ENCODE assay signal across 15 cellular contexts in genomic region chr3:139830817-139831216, GRCh38.
DNase-seq lines count a peak whose midpoint lies in the region; ATAC-seq and TF ChIP-seq lines count a peak whose summit lies in the region.
"Had no signal": no experiment of that assay in that cellular context is flagged by ENCODE, and none has a peak within 500 bp of the region (broad histone marks: within the 10 kb centered on the region; RNA-seq: fewer than 3 reads in every experiment).

No MANE protein-coding gene starts in this region.

- WGBS in esophagus muscularis mucosa, result 44% methylated on average over 9 of the region's 11 CpGs

- ATAC-seq in left lobe of liver, result peak; percentile 75
- ATAC-seq: effector memory CD8-positive, alpha-beta T cell; foreskin keratinocyte; naive thymus-derived CD8-positive, alpha-beta T cell had no signal

- no peak for TF ChIP-seq EP300 in esophagus muscularis mucosa (IDR thresholded peaks at IDR 0.05)

- H3K36me3 ChIP-seq in esophagus muscularis mucosa, result no peaks in the 10 kb centered on the region

- H3K4me1 ChIP-seq in esophagus muscularis mucosa, result peaks cover 0 to 9% (median 3%) of the 10 kb centered on the region in 4 donors
- H3K4me1 ChIP-seq: foreskin keratinocyte had no signal

- TF ChIP-seq CTCF in esophagus muscularis mucosa (IDR thresholded peaks at IDR 0.05), result no peak

- H3K4me3 ChIP-seq in esophagus muscularis mucosa, result no peak overlapping the region

- no peak for TF ChIP-seq POLR2A in esophagus muscularis mucosa (IDR thresholded peaks at IDR 0.05; ENCODE audit: low read depth)

- DNase-seq in NCI-H2227 treated with DMSO at 0.1 percent for 48 hours (lab: John Stamatoyannopoulos, UW), result peak; percentile 75
- peak in 32 of 58 donors; percentile 5 to 67 (median 32) for DNase-seq in anterior cingulate cortex (lab: John Stamatoyannopoulos, UW)
- DNase-seq in left lobe of liver (ENCODE audit: low spot score), result no peak
- DNase-seq in superior temporal gyrus (ENCODE audit: extremely low spot score), result peak; percentile 74
- DNase-seq in activated T-cell treated with anti-CD3 and anti-CD28 coated beads, Interleukin-2, amount 50 U/mL, for 1 hour, result no peak
- no peak for DNase-seq in esophagus muscularis mucosa (ENCODE audit: extremely low spot score)
- DNase-seq in GM03348 (ENCODE audit: low spot score), result no peak
- DNase-seq: activated CD4-positive, alpha-beta T cell treated with anti-CD3 and anti-CD28 coated beads for 1 hour; activated T-cell treated with anti-CD3 and anti-CD28 coated beads, Interleukin-2, amount 50 U/mL, for 24 hours; CD4-positive, CD25-positive, alpha-beta regulatory T cell; effector memory CD8-positive, alpha-beta T cell; foreskin keratinocyte; immature natural killer cell; naive thymus-derived CD8-positive, alpha-beta T cell; T-helper 1 cell had no signal

- no peaks in the 10 kb centered on the region for H3K9me3 ChIP-seq in esophagus muscularis mucosa

- H3K27ac ChIP-seq in esophagus muscularis mucosa (replicated peaks in 1 of 4), result no peak overlapping the region
- H3K27ac ChIP-seq: foreskin keratinocyte had no signal

- H3K27me3 ChIP-seq in esophagus muscularis mucosa, result no peaks in the 10 kb centered on the region

- intact Hi-C loops in esophagus muscularis mucosa (cut with DNase I), result no loop called here

Comparison
In these comparisons a context has a peak if more than half of its experiments do, and no peak if none do; other contexts are left out.
1. DNase-seq: peak in NCI-H2227 treated with DMSO at 0.1 percent for 48 hours (single experiment), anterior cingulate cortex (32 of 58) and superior temporal gyrus (single experiment); none in left lobe of liver (single experiment), activated T-cell treated with anti-CD3 and anti-CD28 coated beads, Interleukin-2, amount 50 U/mL, for 1 hour (single experiment), esophagus muscularis mucosa (single experiment) and GM03348 (single experiment).